ENCODE assay signal across 8 cellular contexts in genomic region chr17:78257810-78258322, GRCh38. TPM values are rescaled to one million over a fixed set of nuclear protein-coding genes. Genes with fewer than 3 reads are reported as not detected.
A peak's percentile ranks its signal among the peaks of the same experiment; 100 is the strongest.
DNase-seq lines count a peak whose midpoint lies in the region; ATAC-seq and TF ChIP-seq lines count a peak whose summit lies in the region.

No MANE protein-coding gene starts in this region.

- no peak overlapping the region for H2AFZ ChIP-seq in hepatocyte

- no peak for TF ChIP-seq POLR2A in GM18505 (IDR thresholded peaks at IDR 0.05; ENCODE audit: borderline replicate concordance, extremely low read depth, insufficient read depth, insufficient read length)

- DNase-seq in natural killer cell treated with Interleukin-12 subunit alpha and Interleukin-12 subunit beta and Interleukin-15 and Interleukin-18, amount 100 ng/mL, for 72 hours (ENCODE audit: low spot score): peak; percentile 49
- DNase-seq in natural killer cell: no peak
- DNase-seq in activated CD4-positive, alpha-beta T cell treated with anti-CD3 and anti-CD28 coated beads for 48 hours: peak; percentile 58
- DNase-seq in hepatocyte (ENCODE audit: low spot score): peak; percentile 76
- DNase-seq in cortex of kidney (lab: John Stamatoyannopoulos, UW): no peak
- DNase-seq in ascending aorta (ENCODE audit: low spot score in 2 of 2): no peak

- H3K9me3 ChIP-seq in hepatocyte (ENCODE audit: low read depth): no peaks in the 10 kb centered on the region
- H3K9me3 ChIP-seq in thymus (ENCODE audit: control insufficient read depth): no peaks in the 10 kb centered on the region
- H3K9me3 ChIP-seq in ascending aorta: no peaks in the 10 kb centered on the region

- peaks cover 7% of the 10 kb centered on the region in 2 donors for H3K27me3 Mint-ChIP-seq in natural killer cell treated with Interleukin-12 subunit alpha and Interleukin-12 subunit beta and Interleukin-15 and Interleukin-18, amount 100 ng/mL, for 72 hours
- peaks cover 0 to 8% of the 10 kb centered on the region in 2 donors for H3K27me3 Mint-ChIP-seq in natural killer cell (ENCODE audit: low read depth in 2 of 2)

- no peak for ATAC-seq in natural killer cell treated with Interleukin-12 subunit alpha and Interleukin-12 subunit beta and Interleukin-15 and Interleukin-18, amount 100 ng/mL, for 72 hours
- ATAC-seq in natural killer cell (no peak), GM18505 (IDR thresholded peaks at IDR 0.05; ENCODE audit: unreplicated experiment) (no peak)

- no peaks in the 10 kb centered on the region for H3K9me2 ChIP-seq in hepatocyte (replicated peaks; ENCODE audit: insufficient read depth)

- peaks cover 6% of the 10 kb centered on the region for H3K79me2 ChIP-seq in hepatocyte

- H3K4me1 ChIP-seq in hepatocyte (ENCODE audit: insufficient read depth) (peaks cover 38% of the 10 kb centered on the region), thymus (ENCODE audit: control insufficient read depth, insufficient read depth, low read length) (peaks cover 68% of the 10 kb centered on the region), ascending aorta (peaks cover 0 to 5% of the 10 kb centered on the region in 2 donors)

- H3K27ac ChIP-seq in hepatocyte: peak overlapping the region; percentile 92
- H3K27ac ChIP-seq in thymus (ENCODE audit: low read depth): peak overlapping the region; percentile 97
- H3K27ac ChIP-seq in ascending aorta: peak overlapping the region in 1 of 2 donors; percentile 56

- TF ChIP-seq CTCF in natural killer cell (IDR thresholded peaks at IDR 0.05) (no peak), hepatocyte (IDR thresholded peaks at IDR 0.05; ENCODE audit: poor library complexity) (no peak), ascending aorta (IDR thresholded peaks at IDR 0.05) (no peak)

- no peaks in the 10 kb centered on the region for H3K36me3 Mint-ChIP-seq in natural killer cell treated with Interleukin-12 subunit alpha and Interleukin-12 subunit beta and Interleukin-15 and Interleukin-18, amount 100 ng/mL, for 72 hours
- H3K36me3 Mint-ChIP-seq in natural killer cell: no peaks in the 10 kb centered on the region

- peak overlapping the region; percentile 44 for H3K4me3 Mint-ChIP-seq in natural killer cell treated with Interleukin-12 subunit alpha and Interleukin-12 subunit beta and Interleukin-15 and Interleukin-18, amount 100 ng/mL, for 72 hours
- no peak overlapping the region for H3K4me3 Mint-ChIP-seq in natural killer cell

- peak overlapping the region; percentile 37 to 64 for H3K27ac Mint-ChIP-seq in natural killer cell treated with Interleukin-12 subunit alpha and Interleukin-12 subunit beta and Interleukin-15 and Interleukin-18, amount 100 ng/mL, for 72 hours
- H3K27ac Mint-ChIP-seq in natural killer cell: no peak overlapping the region

- peaks cover 14 to 21% of the 10 kb centered on the region in 2 donors for H3K4me1 Mint-ChIP-seq in natural killer cell treated with Interleukin-12 subunit alpha and Interleukin-12 subunit beta and Interleukin-15 and Interleukin-18, amount 100 ng/mL, for 72 hours (ENCODE audit: low read depth in 2 of 2)
- peaks cover 8 to 20% of the 10 kb centered on the region in 2 donors for H3K4me1 Mint-ChIP-seq in natural killer cell

- H3K27me3 ChIP-seq in hepatocyte (no peaks in the 10 kb centered on the region), thymus (ENCODE audit: control insufficient read depth, insufficient read depth) (no peaks in the 10 kb centered on the region), ascending aorta (no peaks in the 10 kb centered on the region)

- intact Hi-C loops in natural killer cell (cut with micrococcal nuclease): no loop called here
- intact Hi-C loops in ascending aorta (cut with DNase I): no loop called here

- no peaks in the 10 kb centered on the region for H4K20me1 ChIP-seq in hepatocyte (ENCODE audit: insufficient read depth, poor library complexity, severe bottlenecking)

- H3K4me3 ChIP-seq in hepatocyte (no peak overlapping the region), thymus (ENCODE audit: low read length) (peak overlapping the region; percentile 46), ascending aorta (no peak overlapping the region)

- 28% methylated on average over 16 of the region's 16 CpGs for WGBS in hepatocyte (ENCODE audit: low lambda C conversion rate, missing lambda C conversion rate)
- WGBS in thymus: 6% methylated on average over 16 of the region's 16 CpGs

- no peaks in the 10 kb centered on the region for H3K9me3 Mint-ChIP-seq in natural killer cell treated with Interleukin-12 subunit alpha and Interleukin-12 subunit beta and Interleukin-15 and Interleukin-18, amount 100 ng/mL, for 72 hours
- no peaks in the 10 kb centered on the region for H3K9me3 Mint-ChIP-seq in natural killer cell

- peak overlapping the region; percentile 59 for H3K4me2 ChIP-seq in hepatocyte

- H3K36me3 ChIP-seq in hepatocyte (replicated peaks; ENCODE audit: insufficient read depth, low read depth): no peaks in the 10 kb centered on the region
- H3K36me3 ChIP-seq in thymus (ENCODE audit: control insufficient read depth, insufficient read depth): no peaks in the 10 kb centered on the region
- no peaks in the 10 kb centered on the region for H3K36me3 ChIP-seq in ascending aorta

RNA-seq across cellular contexts. Expression of gene TMEM235, which starts 26.4 kb away (rescaled TPM):
- total RNA-seq in natural killer cell treated with Interleukin-12 subunit alpha and Interleukin-12 subunit beta and Interleukin-15 and Interleukin-18, amount 100 ng/mL, for 72 hours: not detected
- total RNA-seq in natural killer cell (not detected), hepatocyte (0.27 TPM in 1 of 2 replicates, not detected in the other), ascending aorta (not detected)
- polyA plus RNA-seq in hepatocyte (0.21 and 0.30 TPM in 2 replicates), thymus (0.50 TPM)

RNA-seq across cellular contexts. Expression of gene BIRC5, which starts 43.8 kb away (rescaled TPM):
- 100 to 1,000 TPM in 1 of 2 donors, 10 to 100 TPM in 1; 42.4 to 100 TPM for total RNA-seq in natural killer cell treated with Interleukin-12 subunit alpha and Interleukin-12 subunit beta and Interleukin-15 and Interleukin-18, amount 100 ng/mL, for 72 hours
- total RNA-seq in natural killer cell: 1 to 10 TPM in 2 of 3 donors, under 1 TPM in 1; 0.73 to 1.9 (median 1.2) TPM
- total RNA-seq in hepatocyte: 12.0 and 14.6 TPM in 2 replicates
- 12.4 and 18.0 TPM in 2 replicates for polyA plus RNA-seq in hepatocyte
- 6.8 TPM for polyA plus RNA-seq in thymus
- 0.11 TPM for total RNA-seq in ascending aorta

Comparison
In these comparisons a context has a peak if more than half of its experiments do, and no peak if none do; other contexts are left out.
1. DNase-seq: peak in natural killer cell treated with Interleukin-12 subunit alpha and Interleukin-12 subunit beta and Interleukin-15 and Interleukin-18, amount 100 ng/mL, for 72 hours (single experiment), activated CD4-positive, alpha-beta T cell treated with anti-CD3 and anti-CD28 coated beads for 48 hours (single experiment) and hepatocyte (single experiment); none in natural killer cell (single experiment), cortex of kidney (single experiment) and ascending aorta (0 of 2).
2. H3K27ac Mint-ChIP-seq: peak in natural killer cell treated with Interleukin-12 subunit alpha and Interleukin-12 subunit beta and Interleukin-15 and Interleukin-18, amount 100 ng/mL, for 72 hours (2 of 2); none in natural killer cell (0 of 2).